1 cellular context compared by ENCODE assay signal in genomic region chr10:88849224-88849623, GRCh38.
TF ChIP-seq lines count a peak whose summit lies in the region.

No MANE protein-coding gene starts in this region.

TF ChIP-seq in SK-N-SH, 30 proteins besides CTCF, POLR2A, EP300 and RAD21:
- TF ChIP-seq TAF1 (IDR thresholded peaks at IDR 0.05; ENCODE audit: borderline replicate concordance, low read depth, low read length), result no peak
- TF ChIP-seq FOXM1 (IDR thresholded peaks at IDR 0.05; ENCODE audit: low read depth), result no peak
- TF ChIP-seq, protein P1, sequence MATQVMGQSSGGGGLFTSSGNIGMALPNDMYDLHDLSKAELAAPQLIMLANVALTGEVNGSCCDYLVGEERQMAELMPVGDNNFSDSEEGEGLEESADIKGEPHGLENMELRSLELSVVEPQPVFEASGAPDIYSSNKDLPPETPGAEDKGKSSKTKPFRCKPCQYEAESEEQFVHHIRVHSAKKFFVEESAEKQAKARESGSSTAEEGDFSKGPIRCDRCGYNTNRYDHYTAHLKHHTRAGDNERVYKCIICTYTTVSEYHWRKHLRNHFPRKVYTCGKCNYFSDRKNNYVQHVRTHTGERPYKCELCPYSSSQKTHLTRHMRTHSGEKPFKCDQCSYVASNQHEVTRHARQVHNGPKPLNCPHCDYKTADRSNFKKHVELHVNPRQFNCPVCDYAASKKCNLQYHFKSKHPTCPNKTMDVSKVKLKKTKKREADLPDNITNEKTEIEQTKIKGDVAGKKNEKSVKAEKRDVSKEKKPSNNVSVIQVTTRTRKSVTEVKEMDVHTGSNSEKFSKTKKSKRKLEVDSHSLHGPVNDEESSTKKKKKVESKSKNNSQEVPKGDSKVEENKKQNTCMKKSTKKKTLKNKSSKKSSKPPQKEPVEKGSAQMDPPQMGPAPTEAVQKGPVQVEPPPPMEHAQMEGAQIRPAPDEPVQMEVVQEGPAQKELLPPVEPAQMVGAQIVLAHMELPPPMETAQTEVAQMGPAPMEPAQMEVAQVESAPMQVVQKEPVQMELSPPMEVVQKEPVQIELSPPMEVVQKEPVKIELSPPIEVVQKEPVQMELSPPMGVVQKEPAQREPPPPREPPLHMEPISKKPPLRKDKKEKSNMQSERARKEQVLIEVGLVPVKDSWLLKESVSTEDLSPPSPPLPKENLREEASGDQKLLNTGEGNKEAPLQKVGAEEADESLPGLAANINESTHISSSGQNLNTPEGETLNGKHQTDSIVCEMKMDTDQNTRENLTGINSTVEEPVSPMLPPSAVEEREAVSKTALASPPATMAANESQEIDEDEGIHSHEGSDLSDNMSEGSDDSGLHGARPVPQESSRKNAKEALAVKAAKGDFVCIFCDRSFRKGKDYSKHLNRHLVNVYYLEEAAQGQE (IDR thresholded peaks at IDR 0.05; ENCODE audit: low read depth, low read length), result no peak
- no peak for TF ChIP-seq SMC3 (IDR thresholded peaks at IDR 0.05; ENCODE audit: low read depth, low read length)
- no peak for TF ChIP-seq ELF1 (IDR thresholded peaks at IDR 0.05)
- TF ChIP-seq SIN3A (IDR thresholded peaks at IDR 0.05; ENCODE audit: borderline replicate concordance, low read depth, low read length), result no peak
- TF ChIP-seq CHD2 (IDR thresholded peaks at IDR 0.05; ENCODE audit: low read length, partially characterized antibody), result no peak
- no peak for TF ChIP-seq JUND (IDR thresholded peaks at IDR 0.05)
- no peak for TF ChIP-seq MAX (IDR thresholded peaks at IDR 0.05; ENCODE audit: low read depth)
- no peak for TF ChIP-seq GATA2 (CRISPR knock-in tag; IDR thresholded peaks at IDR 0.05)
- TF ChIP-seq NRF1 (IDR thresholded peaks at IDR 0.05; ENCODE audit: low read depth, low read length), result no peak
- TF ChIP-seq RXRA (IDR thresholded peaks at IDR 0.05; ENCODE audit: borderline replicate concordance, low read depth), result no peak
- no peak for TF ChIP-seq YY1 (IDR thresholded peaks at IDR 0.05; ENCODE audit: low read depth)
TF ChIP-seq in SK-N-SH: peak in this region for 0.
